In genomic region chr16:2585651-2586081, GRCh38 we compare ENCODE assay signal across 1 cellular context.
TF ChIP-seq lines count a peak whose summit lies in the region.

No MANE protein-coding gene starts in this region.

TF ChIP-seq in HepG2, 621 proteins besides CTCF, POLR2A, EP300 and RAD21:
- TF ChIP-seq AGO2 (optimal IDR thresholded peaks at IDR 0.05; ENCODE audit: low read depth, low read length) (peak; percentile 21), RBM22 (optimal IDR thresholded peaks at IDR 0.05; ENCODE audit: low read length) (peak; percentile 6), ZNF234 (CRISPR knock-in tag; conservative IDR thresholded peaks at IDR 0.05) (no peak)
